In the genomic region with DNA sequence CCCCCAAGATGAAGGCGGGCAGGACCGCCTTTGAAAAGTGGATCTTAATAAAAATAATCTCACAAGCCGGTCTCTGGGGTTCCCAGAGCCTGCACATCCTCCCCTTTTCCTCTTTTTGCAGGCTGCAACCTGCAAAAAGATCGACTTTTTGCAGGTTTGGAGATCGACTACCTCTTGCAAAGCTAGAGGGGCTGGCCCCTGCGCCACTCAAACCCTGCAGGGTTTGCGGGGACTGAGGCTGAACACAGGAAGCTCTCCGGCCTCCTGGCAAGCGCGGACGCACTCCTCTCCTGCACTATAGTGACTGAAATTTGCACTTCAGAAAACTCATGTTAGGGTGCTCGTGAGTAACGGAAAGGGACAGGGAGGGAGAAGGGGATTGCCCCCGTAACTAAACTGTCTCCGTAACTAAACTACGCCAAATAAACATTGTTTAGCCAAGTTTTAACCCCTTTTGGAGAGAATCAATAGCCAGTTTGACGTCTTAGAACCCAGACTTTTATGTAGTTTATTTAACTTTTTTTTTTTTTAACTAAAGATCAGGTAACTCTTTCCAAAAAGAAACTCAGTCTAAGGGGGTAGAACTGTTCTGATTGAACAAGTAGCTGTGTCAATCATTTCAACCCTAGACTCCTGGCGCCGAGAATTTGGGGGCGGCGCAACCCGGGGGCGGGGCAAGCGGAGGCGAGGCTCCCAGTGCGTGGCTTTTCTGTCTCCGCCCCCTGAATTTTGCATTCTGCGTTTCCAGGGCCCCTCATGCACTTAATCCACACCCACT, we compare ENCODE assay signal across 8 cellular contexts.
DNase-seq lines count a peak whose midpoint lies in the region; ATAC-seq and TF ChIP-seq lines count a peak whose summit lies in the region.

No MANE protein-coding gene starts in this region.

- peak overlapping the region; percentile 96 for H3K4me3 ChIP-seq in WI38 (ENCODE audit: low read depth, low read length)
- H3K4me3 ChIP-seq in cardiac fibroblast (replicated peaks in 1 of 2; ENCODE audit: low read depth in 2 of 2, low read length in 2 of 2), result peak overlapping the region; percentile 19 to 28

- peak; percentile 35 for DNase-seq in NK-92 treated with Interleukin-12 subunit alpha and Interleukin-12 subunit beta, amount 100 ng/mL, for 24 hours (lab: John Stamatoyannopoulos, UW)
- no peak for DNase-seq in NK-92 (lab: John Stamatoyannopoulos, UW; ENCODE audit: unreplicated experiment)
- peak; percentile 42 for DNase-seq in NCI-H187 treated with DMSO at 0.1 percent for 48 hours (lab: John Stamatoyannopoulos, UW)
- peak; percentile 21 to 48 for DNase-seq in cardiac fibroblast (ENCODE audit: low read depth in 2 of 2)
- peak; percentile 93 for DNase-seq in islet precursor cell
- DNase-seq in stimulated activated CD4-positive, alpha-beta T cell treated with anti-CD3 and anti-CD28 coated beads, Interleukin-12 subunit alpha, Interleukin-12 subunit beta, amount 100 ng/mL, for 24 hours (ENCODE audit: low read depth in 2 of 2), result peak; percentile 33 to 73

- no peak for ATAC-seq in GM19328 (IDR thresholded peaks at IDR 0.05; ENCODE audit: unreplicated experiment)

- TF ChIP-seq CTCF in WI38 (IDR thresholded peaks at IDR 0.05; ENCODE audit: low read depth, low read length) (no peak), cardiac fibroblast (IDR thresholded peaks at IDR 0.05; ENCODE audit: low read depth, low read length) (no peak)
